9 cellular contexts compared by ENCODE assay signal in the genomic region with DNA sequence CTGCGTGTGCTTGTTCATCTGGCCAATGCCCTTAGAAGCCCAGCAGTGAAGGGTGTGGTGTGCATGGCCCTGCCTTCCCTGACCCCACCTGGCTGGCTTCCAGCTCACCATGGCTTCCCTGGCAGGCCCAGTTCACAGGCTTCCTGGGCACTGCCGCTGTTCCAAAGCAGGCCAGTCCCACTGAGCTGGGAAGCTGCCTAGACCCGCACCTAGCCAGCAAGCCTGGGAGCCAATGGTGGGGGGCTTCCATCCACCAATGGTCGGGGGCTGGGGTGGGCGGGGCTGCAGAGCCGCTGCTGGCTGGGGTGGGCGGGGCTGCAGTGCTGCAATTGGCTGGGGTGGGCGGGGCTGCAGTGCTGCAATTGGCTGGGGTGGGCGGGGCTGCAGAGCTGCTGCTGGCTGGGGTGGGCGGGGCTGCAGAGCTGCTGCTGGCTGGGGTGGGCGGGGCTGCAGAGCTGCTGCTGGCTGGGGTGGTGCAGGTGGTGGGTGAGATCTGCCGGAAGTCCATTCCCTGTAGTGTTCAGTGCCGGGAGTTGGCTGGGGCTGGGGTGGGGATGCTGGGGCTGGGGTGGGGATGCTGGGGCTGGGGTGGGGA. TPM values are rescaled to one million over a fixed set of nuclear protein-coding genes. Genes with fewer than 3 reads are reported as not detected.
DNase-seq lines count a peak whose midpoint lies in the region; ATAC-seq and TF ChIP-seq lines count a peak whose summit lies in the region.
"Had no signal": no experiment of that assay in that cellular context is flagged by ENCODE, and none has a peak within 500 bp of the region (broad histone marks: within the 10 kb centered on the region; RNA-seq: fewer than 3 reads in every experiment).

No MANE protein-coding gene starts in this region.

- no peaks in the 10 kb centered on the region for H3K36me3 ChIP-seq in BE2C
- no peaks in the 10 kb centered on the region for H3K36me3 ChIP-seq in NT2/D1 (ENCODE audit: insufficient read depth, insufficient read length, low read length)
- no peaks in the 10 kb centered on the region for H3K36me3 ChIP-seq in heart right ventricle
- H3K36me3 ChIP-seq in smooth muscle cell (ENCODE audit: low read depth): no peaks in the 10 kb centered on the region
- no peaks in the 10 kb centered on the region for H3K36me3 ChIP-seq in esophagus squamous epithelium

- H3K4me3 ChIP-seq in BE2C (ENCODE audit: low read depth, low read length) (peak overlapping the region; percentile 57), NT2/D1 (ENCODE audit: insufficient read length, low read depth) (peak overlapping the region; percentile 28), heart right ventricle (peak overlapping the region in 1 of 10 donors; percentile 25), smooth muscle cell (peak overlapping the region; percentile 21), esophagus squamous epithelium (peak overlapping the region in 1 of 4 donors; percentile 32)

- peak; percentile 45 to 77 (median 62) for ATAC-seq in heart right ventricle

- H3K9ac ChIP-seq in NT2/D1 (ENCODE audit: insufficient read length, low read depth) (peak overlapping the region; percentile 70), smooth muscle cell (ENCODE audit: low read depth) (no peak overlapping the region)

- intact Hi-C loops in activated T-helper 1 cell treated with anti-CD3 and anti-CD28 coated beads, Interleukin-12 subunit alpha, Interleukin-12 subunit beta, Interleukin-2, Interleukin-4 antibody, amounts not matched to agents 30 ng/mL and 10 ng/mL and 1 ng/mL, durations not matched to agents 14 hours and 24 hours and 36 hours (cut with micrococcal nuclease): loop anchor here (1.0 to 2.0 kb wide), 2 partner anchors 15 to 34 kb away; a partner anchor contains a TSS
- intact Hi-C loops in heart right ventricle (cut with DNase I) (loop anchor here in 6 of 10 donors (10.0 kb wide), 2 partner anchors 191 to 201 kb away; a partner anchor contains a TSS), esophagus squamous epithelium (cut with DNase I) (no loop called here)

- H3K27me3 Mint-ChIP-seq in activated T-helper 1 cell treated with anti-CD3 and anti-CD28 coated beads, Interleukin-12 subunit alpha, Interleukin-12 subunit beta, Interleukin-2, Interleukin-4 antibody, amounts not matched to agents 30 ng/mL and 10 ng/mL and 1 ng/mL, durations not matched to agents 14 hours and 24 hours and 36 hours (ENCODE audit: insufficient read depth): peaks cover 34% of the 10 kb centered on the region

- H3K4me1 ChIP-seq in BE2C (no peaks in the 10 kb centered on the region), NT2/D1 (ENCODE audit: insufficient read depth, insufficient read length) (peaks cover 24% of the 10 kb centered on the region), heart right ventricle (peaks cover 5 to 16% (median 13%) of the 10 kb centered on the region in 9 donors), smooth muscle cell (ENCODE audit: low read depth) (peaks cover 9% of the 10 kb centered on the region), esophagus squamous epithelium (peaks cover 13 to 34% (median 18%) of the 10 kb centered on the region in 3 donors)

- H3K27ac ChIP-seq in heart right ventricle (no peak overlapping the region), smooth muscle cell (ENCODE audit: low read depth) (no peak overlapping the region), esophagus squamous epithelium (no peak overlapping the region)

- H3F3A ChIP-seq in smooth muscle cell (ENCODE audit: low read depth): no peaks in the 10 kb centered on the region

- no peaks in the 10 kb centered on the region for H4K20me1 ChIP-seq in smooth muscle cell (ENCODE audit: low read depth)

- H3K27me3 ChIP-seq in BE2C (peaks cover 12% of the 10 kb centered on the region), NT2/D1 (ENCODE audit: insufficient read depth, insufficient read length) (peaks cover 50% of the 10 kb centered on the region), heart right ventricle (peaks cover 25 to 66% (median 55%) of the 10 kb centered on the region in 7 donors), smooth muscle cell (ENCODE audit: low read depth) (peaks cover 33% of the 10 kb centered on the region), esophagus squamous epithelium (peaks cover 15 to 77% (median 33%) of the 10 kb centered on the region in 4 donors)

- peak; percentile 92 for DNase-seq in BE2C
- DNase-seq in HCEC 1CT: peak; percentile 13
- peak; percentile 38 for DNase-seq in NT2/D1 (ENCODE audit: low read depth, low spot score)
- peak; percentile 40 for DNase-seq in activated T-helper 1 cell treated with anti-CD3 and anti-CD28 coated beads, Interleukin-12 subunit alpha, Interleukin-12 subunit beta, Interleukin-2, Interleukin-4 antibody, amounts not matched to agents 30 ng/mL and 10 ng/mL and 1 ng/mL, durations not matched to agents 14 hours and 24 hours and 36 hours (ENCODE audit: low spot score)
- DNase-seq in heart right ventricle: peak; percentile 44 to 61
- DNase-seq in smooth muscle cell (lab: John Stamatoyannopoulos, UW; ENCODE audit: unreplicated experiment): no peak
- no peak for DNase-seq in occipital lobe (lab: John Stamatoyannopoulos, UW)
- DNase-seq in esophagus squamous epithelium (lab: John Stamatoyannopoulos, UW): no peak

- no peak for TF ChIP-seq POLR2A in esophagus squamous epithelium (IDR thresholded peaks at IDR 0.05)

- no peaks in the 10 kb centered on the region for H3K36me3 Mint-ChIP-seq in activated T-helper 1 cell treated with anti-CD3 and anti-CD28 coated beads, Interleukin-12 subunit alpha, Interleukin-12 subunit beta, Interleukin-2, Interleukin-4 antibody, amounts not matched to agents 30 ng/mL and 10 ng/mL and 1 ng/mL, durations not matched to agents 14 hours and 24 hours and 36 hours (ENCODE audit: low read depth)

- H2AFZ ChIP-seq in smooth muscle cell (ENCODE audit: low read depth): no peak overlapping the region

- 5 to 6% methylated on average over 11 to 13 of the region's 13 CpGs for WGBS in heart right ventricle, 2 donors
- WGBS in smooth muscle cell (ENCODE audit: low lambda C conversion rate): 18% methylated on average over 10 of the region's 13 CpGs
- 17 to 20% methylated on average over 1 of the region's 13 CpGs for WGBS in esophagus squamous epithelium, 2 donors

- H3K27ac Mint-ChIP-seq in activated T-helper 1 cell treated with anti-CD3 and anti-CD28 coated beads, Interleukin-12 subunit alpha, Interleukin-12 subunit beta, Interleukin-2, Interleukin-4 antibody, amounts not matched to agents 30 ng/mL and 10 ng/mL and 1 ng/mL, durations not matched to agents 14 hours and 24 hours and 36 hours: no peak overlapping the region
- H3K27ac Mint-ChIP-seq: dendritic cell treated with granulocyte-macrophage colony-stimulating factor and Interleukin-4, amounts not matched to agents 40 ng/mL and 50 ng/mL, for 4 days had no signal

- no peak overlapping the region for H3K4me3 Mint-ChIP-seq in activated T-helper 1 cell treated with anti-CD3 and anti-CD28 coated beads, Interleukin-12 subunit alpha, Interleukin-12 subunit beta, Interleukin-2, Interleukin-4 antibody, amounts not matched to agents 30 ng/mL and 10 ng/mL and 1 ng/mL, durations not matched to agents 14 hours and 24 hours and 36 hours
- H3K4me3 Mint-ChIP-seq: dendritic cell treated with granulocyte-macrophage colony-stimulating factor and Interleukin-4, amounts not matched to agents 40 ng/mL and 50 ng/mL, for 4 days had no signal

- H3K4me2 ChIP-seq in smooth muscle cell: peak overlapping the region; percentile 98

- TF ChIP-seq CTCF in BE2C (IDR thresholded peaks at IDR 0.05; ENCODE audit: low read depth, low read length) (no peak), heart right ventricle (IDR thresholded peaks at IDR 0.05) (no peak), smooth muscle cell (IDR thresholded peaks at IDR 0.05; ENCODE audit: borderline replicate concordance, insufficient read depth, poor library complexity, severe bottlenecking) (no peak), esophagus squamous epithelium (IDR thresholded peaks at IDR 0.05) (no peak)

- peaks cover 3% of the 10 kb centered on the region for H3K4me1 Mint-ChIP-seq in activated T-helper 1 cell treated with anti-CD3 and anti-CD28 coated beads, Interleukin-12 subunit alpha, Interleukin-12 subunit beta, Interleukin-2, Interleukin-4 antibody, amounts not matched to agents 30 ng/mL and 10 ng/mL and 1 ng/mL, durations not matched to agents 14 hours and 24 hours and 36 hours (ENCODE audit: low read depth)

- H3K9me3 ChIP-seq in BE2C (peaks cover 4% of the 10 kb centered on the region; the same call in 1 of the 2 replicates), NT2/D1 (ENCODE audit: insufficient read depth, low read length) (no peaks in the 10 kb centered on the region; the same call in 1 of the 2 replicates), heart right ventricle (peaks cover 0 to 5% (median 0%) of the 10 kb centered on the region in 11 donors), smooth muscle cell (replicated peaks; ENCODE audit: low read depth) (no peaks in the 10 kb centered on the region), esophagus squamous epithelium (no peaks in the 10 kb centered on the region)

- peaks cover 4% of the 10 kb centered on the region for H3K9me3 Mint-ChIP-seq in activated T-helper 1 cell treated with anti-CD3 and anti-CD28 coated beads, Interleukin-12 subunit alpha, Interleukin-12 subunit beta, Interleukin-2, Interleukin-4 antibody, amounts not matched to agents 30 ng/mL and 10 ng/mL and 1 ng/mL, durations not matched to agents 14 hours and 24 hours and 36 hours
- H3K9me3 Mint-ChIP-seq: dendritic cell treated with granulocyte-macrophage colony-stimulating factor and Interleukin-4, amounts not matched to agents 40 ng/mL and 50 ng/mL, for 4 days had no signal

- no peaks in the 10 kb centered on the region for H3K79me2 ChIP-seq in smooth muscle cell (ENCODE audit: low read depth)

RNA-seq across cellular contexts. Expression of a gene that starts 12.4 kb away (rescaled TPM):
- 41.9 TPM for polyA plus RNA-seq in BE2C (2012; ENCODE audit: insufficient read depth, insufficient read length, low read depth)
- total RNA-seq in activated T-helper 1 cell treated with anti-CD3 and anti-CD28 coated beads, Interleukin-12 subunit alpha, Interleukin-12 subunit beta, Interleukin-2, Interleukin-4 antibody, amounts not matched to agents 30 ng/mL and 10 ng/mL and 1 ng/mL, durations not matched to agents 14 hours and 24 hours and 36 hours: not detected in 2 replicates
- total RNA-seq in heart right ventricle (under 1 TPM in 1 of 10 donors, not detected in 9; 0.77 TPM), smooth muscle cell (2.4 and 7.8 TPM in 2 replicates), occipital lobe (4.7 TPM), esophagus squamous epithelium (not detected)
- polyA plus RNA-seq in heart right ventricle (under 1 TPM in 1 of 2 donors, not detected in 1; 0.09 TPM), smooth muscle cell (9.4 and 10.1 TPM in 2 replicates)

RNA-seq across cellular contexts. Expression of a gene that starts 15.6 kb away (rescaled TPM):
- 151 TPM for polyA plus RNA-seq in BE2C (2012; ENCODE audit: insufficient read depth, insufficient read length, low read depth)
- total RNA-seq in activated T-helper 1 cell treated with anti-CD3 and anti-CD28 coated beads, Interleukin-12 subunit alpha, Interleukin-12 subunit beta, Interleukin-2, Interleukin-4 antibody, amounts not matched to agents 30 ng/mL and 10 ng/mL and 1 ng/mL, durations not matched to agents 14 hours and 24 hours and 36 hours: 69.6 and 76.3 TPM in 2 replicates
- total RNA-seq in heart right ventricle: 10 to 100 TPM; 30.6 to 54.6 (median 43.5) TPM
- 100 to 1,000 TPM in 1 of 2 donors, 10 to 100 TPM in 1; 38.7 to 129 TPM for polyA plus RNA-seq in heart right ventricle
- 15.3 and 20.0 TPM in 2 replicates for total RNA-seq in smooth muscle cell
- 52.3 and 70.2 TPM in 2 replicates for polyA plus RNA-seq in smooth muscle cell
- 7.5 TPM for total RNA-seq in occipital lobe
- total RNA-seq in esophagus squamous epithelium: 10 to 100 TPM; 16.1 to 26.7 (median 17.7) TPM

RNA-seq across cellular contexts. Expression of a gene that starts 15.6 kb away (rescaled TPM):
- 78.4 TPM for polyA plus RNA-seq in BE2C (2012; ENCODE audit: insufficient read depth, insufficient read length, low read depth)
- total RNA-seq in activated T-helper 1 cell treated with anti-CD3 and anti-CD28 coated beads, Interleukin-12 subunit alpha, Interleukin-12 subunit beta, Interleukin-2, Interleukin-4 antibody, amounts not matched to agents 30 ng/mL and 10 ng/mL and 1 ng/mL, durations not matched to agents 14 hours and 24 hours and 36 hours: 57.6 and 65.0 TPM in 2 replicates
- 10 to 100 TPM; 31.5 to 48.3 (median 36.9) TPM for total RNA-seq in heart right ventricle
- 10 to 100 TPM; 37.5 to 77.6 TPM for polyA plus RNA-seq in heart right ventricle
- 39.5 and 48.5 TPM in 2 replicates for total RNA-seq in smooth muscle cell
- 40.5 and 47.0 TPM in 2 replicates for polyA plus RNA-seq in smooth muscle cell
- 42.4 TPM for total RNA-seq in occipital lobe
- total RNA-seq in esophagus squamous epithelium: 10 to 100 TPM; 28.4 to 44.4 (median 38.9) TPM

RNA-seq across cellular contexts. Expression of a gene that starts 22.9 kb away (rescaled TPM):
- 1.1 TPM for polyA plus RNA-seq in BE2C (2012; ENCODE audit: insufficient read depth, insufficient read length, low read depth)
- not detected in 2 replicates for total RNA-seq in activated T-helper 1 cell treated with anti-CD3 and anti-CD28 coated beads, Interleukin-12 subunit alpha, Interleukin-12 subunit beta, Interleukin-2, Interleukin-4 antibody, amounts not matched to agents 30 ng/mL and 10 ng/mL and 1 ng/mL, durations not matched to agents 14 hours and 24 hours and 36 hours
- total RNA-seq in heart right ventricle: not detected
- not detected for polyA plus RNA-seq in heart right ventricle
- total RNA-seq in smooth muscle cell: not detected in 2 replicates
- polyA plus RNA-seq in smooth muscle cell: 0.27 and 1.4 TPM in 2 replicates
- total RNA-seq in occipital lobe: not detected
- total RNA-seq in esophagus squamous epithelium: not detected

RNA-seq across cellular contexts. Expression of a gene that starts 33.5 kb away (rescaled TPM):
- polyA plus RNA-seq in BE2C (2012; ENCODE audit: insufficient read depth, insufficient read length, low read depth): 30.6 TPM
- total RNA-seq in activated T-helper 1 cell treated with anti-CD3 and anti-CD28 coated beads, Interleukin-12 subunit alpha, Interleukin-12 subunit beta, Interleukin-2, Interleukin-4 antibody, amounts not matched to agents 30 ng/mL and 10 ng/mL and 1 ng/mL, durations not matched to agents 14 hours and 24 hours and 36 hours: 45.4 and 51.8 TPM in 2 replicates
- total RNA-seq in heart right ventricle: 10 to 100 TPM in 2 of 10 donors, 1 to 10 TPM in 8; 2.0 to 13.5 (median 5.1) TPM
- polyA plus RNA-seq in heart right ventricle: 10 to 100 TPM; 16.5 to 17.0 TPM
- 16.6 and 19.5 TPM in 2 replicates for total RNA-seq in smooth muscle cell
- 43.9 and 46.7 TPM in 2 replicates for polyA plus RNA-seq in smooth muscle cell
- 6.9 TPM for total RNA-seq in occipital lobe
- 10 to 100 TPM in 2 of 4 donors, 1 to 10 TPM in 2; 6.7 to 17.7 (median 12.5) TPM for total RNA-seq in esophagus squamous epithelium

Comparison
In these comparisons a context has a peak if more than half of its experiments do, and no peak if none do; other contexts are left out.
1. DNase-seq: peak in BE2C (single experiment), HCEC 1CT (single experiment), NT2/D1 (single experiment), activated T-helper 1 cell treated with anti-CD3 and anti-CD28 coated beads, Interleukin-12 subunit alpha, Interleukin-12 subunit beta, Interleukin-2, Interleukin-4 antibody, amounts not matched to agents 30 ng/mL and 10 ng/mL and 1 ng/mL, durations not matched to agents 14 hours and 24 hours and 36 hours (single experiment) and heart right ventricle (2 of 2); none in smooth muscle cell (single experiment), occipital lobe (single experiment) and esophagus squamous epithelium (single experiment).